In the genomic region with DNA sequence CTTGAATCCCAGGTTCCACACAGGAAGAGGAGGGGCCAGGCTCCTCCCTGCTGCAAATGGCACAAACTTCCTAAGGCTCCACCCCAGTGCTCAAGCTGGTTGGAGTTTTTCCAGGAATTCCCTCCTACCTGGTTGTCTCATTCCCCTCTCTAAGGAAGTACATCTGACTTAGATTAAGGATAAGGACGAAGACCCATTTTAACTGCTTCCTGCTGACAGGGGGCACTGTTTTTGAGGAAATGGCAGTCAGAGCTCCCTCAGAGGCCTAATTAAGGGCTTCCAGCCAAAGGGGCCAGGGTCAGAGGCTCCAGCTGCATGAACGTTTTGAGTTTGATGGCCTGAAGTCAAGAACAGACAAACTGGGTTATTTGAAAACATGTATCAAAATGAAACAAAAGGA, we compare ENCODE assay signal across 1 cellular context.
TF ChIP-seq lines count a peak whose summit lies in the region.

No MANE protein-coding gene starts in this region.

TF ChIP-seq in GM23338, 12 proteins besides CTCF, POLR2A, EP300 and RAD21 (continued from another document):
- TF ChIP-seq EZH2phosphoT487 (IDR thresholded peaks at IDR 0.05; ENCODE audit: unreplicated experiment) (no peak), ZNF331 (CRISPR knock-in tag; IDR thresholded peaks at IDR 0.05; ENCODE audit: low read depth) (no peak), CREB1 (CRISPR knock-in tag; IDR thresholded peaks at IDR 0.05; ENCODE audit: low read depth) (no peak), ZNF114 (CRISPR knock-in tag; IDR thresholded peaks at IDR 0.05) (no peak), NANOG (IDR thresholded peaks at IDR 0.05; ENCODE audit: borderline replicate concordance) (no peak), POLR2AphosphoS5 (IDR thresholded peaks at IDR 0.05; ENCODE audit: low read depth) (no peak), EZH2 (IDR thresholded peaks at IDR 0.05; ENCODE audit: low read depth, unreplicated experiment) (no peak)
- TF ChIP-seq, protein P1, sequence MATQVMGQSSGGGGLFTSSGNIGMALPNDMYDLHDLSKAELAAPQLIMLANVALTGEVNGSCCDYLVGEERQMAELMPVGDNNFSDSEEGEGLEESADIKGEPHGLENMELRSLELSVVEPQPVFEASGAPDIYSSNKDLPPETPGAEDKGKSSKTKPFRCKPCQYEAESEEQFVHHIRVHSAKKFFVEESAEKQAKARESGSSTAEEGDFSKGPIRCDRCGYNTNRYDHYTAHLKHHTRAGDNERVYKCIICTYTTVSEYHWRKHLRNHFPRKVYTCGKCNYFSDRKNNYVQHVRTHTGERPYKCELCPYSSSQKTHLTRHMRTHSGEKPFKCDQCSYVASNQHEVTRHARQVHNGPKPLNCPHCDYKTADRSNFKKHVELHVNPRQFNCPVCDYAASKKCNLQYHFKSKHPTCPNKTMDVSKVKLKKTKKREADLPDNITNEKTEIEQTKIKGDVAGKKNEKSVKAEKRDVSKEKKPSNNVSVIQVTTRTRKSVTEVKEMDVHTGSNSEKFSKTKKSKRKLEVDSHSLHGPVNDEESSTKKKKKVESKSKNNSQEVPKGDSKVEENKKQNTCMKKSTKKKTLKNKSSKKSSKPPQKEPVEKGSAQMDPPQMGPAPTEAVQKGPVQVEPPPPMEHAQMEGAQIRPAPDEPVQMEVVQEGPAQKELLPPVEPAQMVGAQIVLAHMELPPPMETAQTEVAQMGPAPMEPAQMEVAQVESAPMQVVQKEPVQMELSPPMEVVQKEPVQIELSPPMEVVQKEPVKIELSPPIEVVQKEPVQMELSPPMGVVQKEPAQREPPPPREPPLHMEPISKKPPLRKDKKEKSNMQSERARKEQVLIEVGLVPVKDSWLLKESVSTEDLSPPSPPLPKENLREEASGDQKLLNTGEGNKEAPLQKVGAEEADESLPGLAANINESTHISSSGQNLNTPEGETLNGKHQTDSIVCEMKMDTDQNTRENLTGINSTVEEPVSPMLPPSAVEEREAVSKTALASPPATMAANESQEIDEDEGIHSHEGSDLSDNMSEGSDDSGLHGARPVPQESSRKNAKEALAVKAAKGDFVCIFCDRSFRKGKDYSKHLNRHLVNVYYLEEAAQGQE (IDR thresholded peaks at IDR 0.05; ENCODE audit: unreplicated experiment): no peak
